27 cellular contexts compared by ENCODE assay signal in the genomic region with DNA sequence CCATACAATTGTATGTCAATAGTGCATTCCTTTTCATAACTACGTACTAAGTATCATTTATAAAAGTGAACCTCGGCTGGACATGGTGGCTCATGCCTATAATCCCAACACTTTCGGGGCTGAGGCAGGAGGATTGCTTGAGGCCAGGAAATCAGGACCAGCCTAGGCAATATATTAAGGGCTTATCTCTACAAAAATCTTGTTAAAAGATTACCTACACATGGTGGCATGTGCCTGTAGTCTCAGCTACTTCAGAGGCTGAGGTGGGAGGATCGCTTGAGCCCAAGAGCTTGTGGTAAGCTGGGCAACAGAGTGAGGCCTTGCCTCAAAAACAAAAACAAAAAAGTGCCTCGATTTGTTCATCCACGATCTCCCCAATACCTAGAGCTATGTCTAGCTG.
"Had no signal": no experiment of that assay in that cellular context is flagged by ENCODE, and none has a peak within 500 bp of the region (broad histone marks: within the 10 kb centered on the region; RNA-seq: fewer than 3 reads in every experiment).

No MANE protein-coding gene starts in this region.

- H3K27ac ChIP-seq: heart left ventricle, left lung, pancreas, prostate gland, skin epidermis, suprapubic skin, thoracic aorta, tibial artery, upper lobe of left lung had no signal

- H3K4me3 Mint-ChIP-seq: immature natural killer cell; naive thymus-derived CD4-positive, alpha-beta T cell; natural killer cell treated with Interleukin-12 subunit alpha and Interleukin-12 subunit beta and Interleukin-15 and Interleukin-18, amount 100 ng/mL, for 72 hours; neural crest cell; stimulated activated effector memory CD8-positive, alpha-beta T cell treated with anti-CD3 and anti-CD28 coated beads, Interleukin-12 subunit alpha, Interleukin-12 subunit beta, amount 100 ng/mL, for 72 hours; stimulated activated naive CD8-positive, alpha-beta T cell treated with anti-CD3 and anti-CD28 coated beads, Interleukin-15, Interleukin-2, amounts not matched to agents 100 ng/mL and 50 ng/mL, for 24 hours had no signal

- H3K36me3 Mint-ChIP-seq: immature natural killer cell; stimulated activated effector memory CD8-positive, alpha-beta T cell treated with anti-CD3 and anti-CD28 coated beads, Interleukin-12 subunit alpha, Interleukin-12 subunit beta, amount 100 ng/mL, for 72 hours had no signal

- H3K36me3 ChIP-seq: heart left ventricle, left lung, pancreas, prostate gland, suprapubic skin, thoracic aorta, tibial artery, upper lobe of left lung had no signal

- H3K4me1 Mint-ChIP-seq: immature natural killer cell; naive thymus-derived CD4-positive, alpha-beta T cell; neural crest cell; stimulated activated effector memory CD8-positive, alpha-beta T cell treated with anti-CD3 and anti-CD28 coated beads, Interleukin-12 subunit alpha, Interleukin-12 subunit beta, amount 100 ng/mL, for 72 hours had no signal

- H3K4me1 ChIP-seq: heart left ventricle, left lung, pancreas, prostate gland, suprapubic skin, tibial artery, upper lobe of left lung had no signal

- ATAC-seq: heart left ventricle; left colon; left lung; mucosa of descending colon; naive thymus-derived CD4-positive, alpha-beta T cell; natural killer cell treated with Interleukin-12 subunit alpha and Interleukin-12 subunit beta and Interleukin-15 and Interleukin-18, amount 100 ng/mL, for 72 hours; pancreas; right cardiac atrium; stimulated activated effector memory CD8-positive, alpha-beta T cell treated with anti-CD3 and anti-CD28 coated beads, Interleukin-12 subunit alpha, Interleukin-12 subunit beta, amount 100 ng/mL, for 72 hours had no signal

- H3K27ac Mint-ChIP-seq: immature natural killer cell; naive thymus-derived CD4-positive, alpha-beta T cell; natural killer cell treated with Interleukin-12 subunit alpha and Interleukin-12 subunit beta and Interleukin-15 and Interleukin-18, amount 100 ng/mL, for 72 hours; stimulated activated effector memory CD8-positive, alpha-beta T cell treated with anti-CD3 and anti-CD28 coated beads, Interleukin-12 subunit alpha, Interleukin-12 subunit beta, amount 100 ng/mL, for 72 hours; stimulated activated naive CD8-positive, alpha-beta T cell treated with anti-CD3 and anti-CD28 coated beads, Interleukin-15, Interleukin-2, amounts not matched to agents 100 ng/mL and 50 ng/mL, for 24 hours had no signal

- H3K9me3 Mint-ChIP-seq: natural killer cell treated with Interleukin-12 subunit alpha and Interleukin-12 subunit beta and Interleukin-15 and Interleukin-18, amount 100 ng/mL, for 72 hours had no signal

- DNase-seq: heart left ventricle; hypothalamus; immature natural killer cell; kidney; left colon; left lung; midbrain; mucosa of descending colon; naive thymus-derived CD4-positive, alpha-beta T cell; nucleus accumbens; pancreas; retina; right cardiac atrium; stimulated activated CD4-positive, alpha-beta T cell treated with anti-CD3 and anti-CD28 coated beads, Interleukin-4, amount 100 ng/mL, for 24 hours; stimulated activated naive CD4-positive, alpha-beta T cell; tibial artery; upper lobe of left lung had no signal

- H3K4me3 ChIP-seq: heart left ventricle, left lung, lung, mucosa of descending colon, pancreas, prostate gland, skin epidermis, suprapubic skin, thoracic aorta, tibial artery, upper lobe of left lung had no signal

- H3K27me3 ChIP-seq: left lung, pancreas, upper lobe of left lung had no signal

- FAIRE-seq: islet of Langerhans, kidney, pancreas had no signal

- H3K9me3 ChIP-seq: mucosa of descending colon, pancreas, prostate gland, suprapubic skin, thoracic aorta had no signal
